Comparison of ENCODE assay signal across 8 cellular contexts in the genomic region with DNA sequence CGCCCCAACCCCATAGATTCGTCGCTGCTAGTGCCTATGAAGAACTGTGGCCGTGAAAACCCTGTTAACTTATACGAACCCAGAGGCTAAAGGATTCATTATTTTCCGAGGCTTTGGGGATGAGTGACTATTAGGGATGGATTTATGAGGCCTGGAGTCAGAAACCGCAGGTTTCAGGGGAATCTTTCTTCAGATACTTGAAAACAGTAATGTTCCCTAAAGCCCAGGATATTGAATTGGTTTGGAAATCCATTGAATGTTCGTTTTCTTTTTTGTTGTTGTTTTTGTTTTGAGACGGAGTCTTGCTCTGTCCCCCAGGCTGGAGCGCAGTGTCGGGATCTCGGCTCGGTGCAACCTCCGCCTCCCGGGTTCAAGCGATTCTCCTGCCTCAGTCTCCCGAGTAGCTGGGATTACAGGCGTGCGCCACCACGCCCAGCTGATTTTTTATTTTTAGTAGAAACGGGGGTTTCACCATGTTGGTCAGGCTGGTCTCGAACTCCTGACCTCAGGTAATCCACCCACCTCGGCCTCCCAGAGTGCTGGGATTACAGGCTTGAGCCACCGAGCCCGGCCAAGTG. TPM values are rescaled to one million over a fixed set of nuclear protein-coding genes. Genes with fewer than 3 reads are reported as not detected.
DNase-seq lines count a peak whose midpoint lies in the region; ATAC-seq and TF ChIP-seq lines count a peak whose summit lies in the region.
"Not testable (repeated sequence)": the region's sequence is repeated elsewhere in the genome, so short reads cannot be mapped to it uniquely, and the experiment has no call there.

No MANE protein-coding gene starts in this region.

- not testable (repeated sequence) for BruUV-seq in Caco-2 (replicated peaks; lab: Mats Ljungman, UMichigan)
- BruUV-seq in MCF 10A (replicated peaks; lab: Mats Ljungman, UMichigan) = TSS peak; percentile 77

- H4K12ac ChIP-seq in trophoblast cell (ENCODE audit: low read depth, low read length) = peak overlapping the region; percentile 98

- H3K4me1 Mint-ChIP-seq in Caco-2 (ENCODE audit: low read depth, unreplicated experiment) = not testable (repeated sequence)
- H3K4me1 Mint-ChIP-seq in activated CD4-positive, alpha-beta memory T cell treated with anti-CD3 and anti-CD28 coated beads for 36 hours (ENCODE audit: low read depth) = peaks cover 17% of the 10 kb centered on the region
- peaks cover 14% of the 10 kb centered on the region for H3K4me1 Mint-ChIP-seq in MCF 10A (ENCODE audit: insufficient read depth, unreplicated experiment)

- not testable (repeated sequence) for TF ChIP-seq CTCF in Caco-2 (IDR thresholded peaks at IDR 0.05; ENCODE audit: insufficient read depth in 1 of 2, low read depth in 1 of 2, low read length in 1 of 2, severe bottlenecking in 1 of 2, unreplicated experiment in 1 of 2); MCF 10A (IDR thresholded peaks at IDR 0.05; ENCODE audit: unreplicated experiment); fibroblast of pulmonary artery (IDR thresholded peaks at IDR 0.05; ENCODE audit: low read length, missing control alignments); lower lobe of right lung (IDR thresholded peaks at IDR 0.05); tibial artery (IDR thresholded peaks at IDR 0.05)

- peak overlapping the region; percentile 88 for H3K27ac ChIP-seq in lower lobe of right lung
- peak overlapping the region; percentile 64 for H3K27ac ChIP-seq in trophoblast cell (ENCODE audit: low read depth, low read length)
- H3K27ac ChIP-seq in tibial artery = peak overlapping the region; percentile 87 to 94

- H2BK5ac ChIP-seq in trophoblast cell (ENCODE audit: low read depth, low read length, poor library complexity) = peak overlapping the region; percentile 85

- peak overlapping the region; percentile 74 for H4K91ac ChIP-seq in trophoblast cell (ENCODE audit: low read depth, low read length)

- H3K9ac ChIP-seq in trophoblast cell (ENCODE audit: low read length) = peak overlapping the region; percentile 95

- ATAC-seq in lower lobe of right lung = not testable (repeated sequence)

- H4K8ac ChIP-seq in trophoblast cell (ENCODE audit: low read depth, low read length) = peak overlapping the region; percentile 99

- H3K27me3 ChIP-seq in Caco-2 (replicated peaks; ENCODE audit: control insufficient read depth, insufficient read depth, low read length); MG63; lower lobe of right lung (ENCODE audit: low read depth); trophoblast cell (ENCODE audit: insufficient read depth, low read length); tibial artery: not testable (repeated sequence)

- whole genome bisulfite sequencing in trophoblast cell (ENCODE audit: extremely low coverage, insufficient coverage, insufficient read length) = no CpG with 5 or more reads among the region's 25 CpGs

- H2AK5ac ChIP-seq in trophoblast cell (ENCODE audit: low read length) = peak overlapping the region; percentile 97

- intact Hi-C loops in Caco-2 (cut with micrococcal nuclease; ENCODE audit: unreplicated experiment); activated CD4-positive, alpha-beta memory T cell treated with anti-CD3 and anti-CD28 coated beads for 36 hours (cut with micrococcal nuclease); MCF 10A (cut with micrococcal nuclease); lower lobe of right lung (cut with DNase I); tibial artery (cut with DNase I; ENCODE audit: low total_unique reads): not testable (repeated sequence)

- H3K36me3 ChIP-seq in Caco-2 (ENCODE audit: control insufficient read depth, insufficient read depth, low read length) = not testable (repeated sequence)
- H3K36me3 ChIP-seq in MG63 (peaks cover 42% of the 10 kb centered on the region), lower lobe of right lung (peaks cover 43% of the 10 kb centered on the region), trophoblast cell (ENCODE audit: control insufficient read depth in 1 of 2, insufficient read depth in 2 of 2, low read length in 2 of 2) (peaks cover 17 to 34% of the 10 kb centered on the region in 2 experiments), tibial artery (peaks cover 21 to 37% (median 37%) of the 10 kb centered on the region in 3 donors)

- CTCF ChIA-PET in Caco-2 (lab: Charles Lee) (interaction anchor here (1.1 to 1.9 kb wide), 3 partner anchors 10 to 219 kb away, joined by 3 to 9 read pairs (median 6); a partner anchor contains a TSS), MCF 10A (lab: Yijun Ruan, JAX) (interaction anchor here (0.6 to 2.2 kb wide), 8 partner anchors 9 to 655 kb away, joined by 3 to 6 read pairs (median 4); no protein-coding TSS in a partner anchor)
- CTCF ChIA-PET in activated CD4-positive, alpha-beta memory T cell treated with anti-CD3 and anti-CD28 coated beads for 36 hours (lab: Charles Lee) = interaction anchor here (0.6 to 4.0 kb wide), 8 partner anchors 13 to 666 kb away, joined by 3 to 25 read pairs (median 4); partner anchors contain the start of gene TBCC

- H3K18ac ChIP-seq in trophoblast cell (ENCODE audit: low read length) = peak overlapping the region; percentile 85

- H3K4me3 Mint-ChIP-seq in Caco-2 (ENCODE audit: unreplicated experiment) (peak overlapping the region; percentile 94), MCF 10A (ENCODE audit: unreplicated experiment) (peak overlapping the region; percentile 98)
- H3K4me3 Mint-ChIP-seq in activated CD4-positive, alpha-beta memory T cell treated with anti-CD3 and anti-CD28 coated beads for 36 hours = peak overlapping the region; percentile 97

- peaks cover 11% of the 10 kb centered on the region for H3K79me1 ChIP-seq in trophoblast cell (ENCODE audit: low read length)

- H3K79me2 ChIP-seq in trophoblast cell (ENCODE audit: control insufficient read depth, insufficient read depth, low read length, poor library complexity) = peaks cover 14% of the 10 kb centered on the region

- peak overlapping the region; percentile 84 for H3K4me2 ChIP-seq in trophoblast cell (ENCODE audit: low read length)

- peak overlapping the region; percentile 42 for H2AFZ ChIP-seq in trophoblast cell (ENCODE audit: insufficient read depth, low read length, poor library complexity)

- H3K36me3 Mint-ChIP-seq in Caco-2 (ENCODE audit: insufficient read depth, unreplicated experiment) (peaks cover 51% of the 10 kb centered on the region), MCF 10A (ENCODE audit: insufficient read depth, unreplicated experiment) (peaks cover 62% of the 10 kb centered on the region)
- peaks cover 36% of the 10 kb centered on the region for H3K36me3 Mint-ChIP-seq in activated CD4-positive, alpha-beta memory T cell treated with anti-CD3 and anti-CD28 coated beads for 36 hours

- peak overlapping the region; percentile 91 for H3K4ac ChIP-seq in trophoblast cell (ENCODE audit: low read depth, low read length)

- not testable (repeated sequence) for H3K27me3 Mint-ChIP-seq in Caco-2 (ENCODE audit: insufficient read depth, unreplicated experiment); activated CD4-positive, alpha-beta memory T cell treated with anti-CD3 and anti-CD28 coated beads for 36 hours; MCF 10A (ENCODE audit: insufficient read depth, unreplicated experiment)

- H3K9me3 Mint-ChIP-seq in Caco-2 (ENCODE audit: unreplicated experiment); activated CD4-positive, alpha-beta memory T cell treated with anti-CD3 and anti-CD28 coated beads for 36 hours; MCF 10A (ENCODE audit: unreplicated experiment): not testable (repeated sequence)

- POLR2A ChIA-PET in Caco-2 (lab: Charles Lee) (interaction anchor here (0.9 to 1.3 kb wide), 6 partner anchors 10 to 316 kb away, joined by 4 to 26 read pairs (median 10); partner anchors contain the start of genes BICRAL, CNPY3, KLHDC3 and MEA1), MCF 10A (lab: Yijun Ruan, JAX) (interaction anchor here (0.6 to 6.6 kb wide), 22 partner anchors 10 to 1513 kb away, joined by 3 to 89 read pairs (median 4); partner anchors contain the start of genes BICRAL, KLC4, MRPL2 and PEX6)
- POLR2A ChIA-PET in activated CD4-positive, alpha-beta memory T cell treated with anti-CD3 and anti-CD28 coated beads for 36 hours (lab: Charles Lee) = interaction anchor here (0.9 to 3.7 kb wide), 9 partner anchors 8 to 316 kb away, joined by 3 to 36 read pairs (median 3); partner anchors contain the start of genes BICRAL, PEX6 and TBCC

- H3K9me3 ChIP-seq in Caco-2; MG63; lower lobe of right lung; trophoblast cell (ENCODE audit: insufficient read depth, low read depth, low read length); tibial artery: not testable (repeated sequence)

- peak overlapping the region; percentile 75 for H3K4me3 ChIP-seq in Caco-2 (ENCODE audit: low read depth, low read length)
- H3K4me3 ChIP-seq in MG63 = peak overlapping the region; percentile 85
- H3K4me3 ChIP-seq in fibroblast of pulmonary artery (replicated peaks; ENCODE audit: low read depth, low read length) = peak overlapping the region; percentile 98
- peak overlapping the region; percentile 75 for H3K4me3 ChIP-seq in lower lobe of right lung
- peak overlapping the region; percentile 78 for H3K4me3 ChIP-seq in trophoblast cell (ENCODE audit: low read depth, low read length)
- peak overlapping the region; percentile 58 to 67 for H3K4me3 ChIP-seq in tibial artery

- DNase-seq in Caco-2; MG63; MCF 10A (ENCODE audit: unreplicated experiment); fibroblast of pulmonary artery (ENCODE audit: low read depth); lower lobe of right lung; trophoblast cell; tibial artery: not testable (repeated sequence)
- peak; percentile 13 for DNase-seq in activated CD4-positive, alpha-beta memory T cell treated with anti-CD3 and anti-CD28 coated beads for 36 hours

- peak overlapping the region; percentile 55 for H3K14ac ChIP-seq in trophoblast cell (ENCODE audit: low read length)

- peak overlapping the region; percentile 90 for H2BK120ac ChIP-seq in trophoblast cell (ENCODE audit: insufficient read depth, low read length, poor library complexity)

- H3K27ac Mint-ChIP-seq in Caco-2 (ENCODE audit: unreplicated experiment) (peak overlapping the region; percentile 100), MCF 10A (ENCODE audit: low read depth, unreplicated experiment) (peak overlapping the region; percentile 100)
- peak overlapping the region; percentile 96 for H3K27ac Mint-ChIP-seq in activated CD4-positive, alpha-beta memory T cell treated with anti-CD3 and anti-CD28 coated beads for 36 hours

- not testable (repeated sequence) for H2BK12ac ChIP-seq in trophoblast cell (ENCODE audit: low read length)

- not testable (repeated sequence) for H3K4me1 ChIP-seq in Caco-2; trophoblast cell (ENCODE audit: control insufficient read depth in 1 of 2, insufficient read depth in 2 of 2, low read length in 2 of 2)
- H3K4me1 ChIP-seq in lower lobe of right lung (peaks cover 24% of the 10 kb centered on the region), tibial artery (peaks cover 0 to 28% (median 14%) of the 10 kb centered on the region in 4 donors)

- H3K23ac ChIP-seq in trophoblast cell (ENCODE audit: low read length) = not testable (repeated sequence)

RNA-seq across cellular contexts. Expression of gene RPL7L1, which starts 0.9 kb away (rescaled TPM):
- total RNA-seq in Caco-2 (2022) (103 and 110 TPM in 2 replicates), MCF 10A (2022) (121 and 123 TPM in 2 replicates), lower lobe of right lung (64.5 TPM)
- 73.0 and 90.1 TPM in 2 replicates for total RNA-seq in MG63 (2014; rRNA removed; shearing (Covaris generic); ENCODE audit: low replicate concordance)
- 100 to 1,000 TPM; 111 to 117 TPM for total RNA-seq in activated CD4-positive, alpha-beta memory T cell treated with anti-CD3 and anti-CD28 coated beads for 36 hours
- 49.4 and 50.1 TPM in 2 replicates for polyA plus RNA-seq in trophoblast cell (2013)

RNA-seq across cellular contexts. Expression of gene PTCRA, which starts 35.5 kb away (rescaled TPM):
- not detected in 2 replicates for total RNA-seq in Caco-2 (2022)
- not detected in 2 replicates for total RNA-seq in MG63 (2014; rRNA removed; shearing (Covaris generic); ENCODE audit: low replicate concordance)
- total RNA-seq in activated CD4-positive, alpha-beta memory T cell treated with anti-CD3 and anti-CD28 coated beads for 36 hours = not detected
- not detected in 2 replicates for total RNA-seq in MCF 10A (2022)
- 9.8 TPM for total RNA-seq in lower lobe of right lung
- polyA plus RNA-seq in trophoblast cell (2013) = not detected in 2 replicates

RNA-seq across cellular contexts. Expression of gene CNPY3, which starts 49.0 kb away (rescaled TPM):
- total RNA-seq in Caco-2 (2022) (49.2 and 56.1 TPM in 2 replicates), MCF 10A (2022) (21.9 and 22.5 TPM in 2 replicates), lower lobe of right lung (84.0 TPM)
- 25.2 and 27.2 TPM in 2 replicates for total RNA-seq in MG63 (2014; rRNA removed; shearing (Covaris generic); ENCODE audit: low replicate concordance)
- 10 to 100 TPM; 32.2 to 37.6 TPM for total RNA-seq in activated CD4-positive, alpha-beta memory T cell treated with anti-CD3 and anti-CD28 coated beads for 36 hours
- polyA plus RNA-seq in trophoblast cell (2013) = 31.1 and 31.3 TPM in 2 replicates

Comparison
In these comparisons a context has a peak if more than half of its experiments do, and no peak if none do; other contexts are left out.
1. RNA of gene PTCRA, which starts 35.5 kb away (total RNA-seq): 9.8 TPM in lower lobe of right lung (single experiment); not detected in Caco-2, not detected in MG63, not detected in activated CD4-positive, alpha-beta memory T cell treated with anti-CD3 and anti-CD28 coated beads for 36 hours and not detected in MCF 10A; every median in the first group is over 10 times any median in the second.
2. Peak in every context shown above with its lines, with median percentiles within 50 percentile points of each other: H3K4me3 ChIP-seq, H3K27ac Mint-ChIP-seq, H3K4me3 Mint-ChIP-seq and H3K27ac ChIP-seq.